Comparison of ENCODE assay signal across 8 cellular contexts in genomic region chr11:95789506-95790122, GRCh38. TPM values are rescaled to one million over a fixed set of nuclear protein-coding genes. Genes with fewer than 3 reads are reported as not detected.
DNase-seq lines count a peak whose midpoint lies in the region; ATAC-seq and TF ChIP-seq lines count a peak whose summit lies in the region.

FAM76B (minus strand) TSS chr11:95789782; CDS start chr11:95789478, 304 bp downstream.

- WGBS in ectodermal cell, 2 experiments: 0% methylated on average over 62 of the region's 62 CpGs

- no peaks in the 10 kb centered on the region for H3K27me3 ChIP-seq in CD8-positive, alpha-beta T cell (ENCODE audit: insufficient read depth, low read length)
- H3K27me3 ChIP-seq in ectodermal cell (ENCODE audit: control insufficient read depth, insufficient read depth, low read length, poor library complexity, severe bottlenecking): no peaks in the 10 kb centered on the region
- H3K27me3 ChIP-seq in lower lobe of right lung (ENCODE audit: low read depth): no peaks in the 10 kb centered on the region

- no peak for TF ChIP-seq CTCF in CD8-positive, alpha-beta T cell (IDR thresholded peaks at IDR 0.05)
- no peak for TF ChIP-seq CTCF in lower lobe of right lung (IDR thresholded peaks at IDR 0.05)

- H3K4me3 Mint-ChIP-seq in CD8-positive, alpha-beta T cell: peak within 1 kb of the TSS; percentile 99

- H3K4me3 ChIP-seq in CD8-positive, alpha-beta T cell (ENCODE audit: low read depth, low read length): peak within 1 kb of the TSS; percentile 86
- peak within 1 kb of the TSS; percentile 79 for H3K4me3 ChIP-seq in ectodermal cell (ENCODE audit: insufficient read depth, low read depth, low read length)
- H3K4me3 ChIP-seq in lower lobe of right lung: peak within 1 kb of the TSS; percentile 91

- no peaks in the 10 kb centered on the region for H3K9me3 ChIP-seq in CD8-positive, alpha-beta T cell (ENCODE audit: low read length)
- no peaks in the 10 kb centered on the region for H3K9me3 ChIP-seq in ectodermal cell (ENCODE audit: control insufficient read depth, low read length)
- no peaks in the 10 kb centered on the region for H3K9me3 ChIP-seq in lower lobe of right lung

- H3K9me3 Mint-ChIP-seq in CD8-positive, alpha-beta T cell: no peaks in the 10 kb centered on the region

- H3K4me1 ChIP-seq in CD8-positive, alpha-beta T cell (ENCODE audit: insufficient read depth, low read length): peaks cover 29% of the 10 kb centered on the region
- peaks cover 7% of the 10 kb centered on the region for H3K4me1 ChIP-seq in ectodermal cell (ENCODE audit: control insufficient read depth, insufficient read depth, low read length)
- H3K4me1 ChIP-seq in lower lobe of right lung: peaks cover 26% of the 10 kb centered on the region

- CTCF ChIA-PET in CD8-positive, alpha-beta T cell (lab: Charles Lee): interaction anchor here (0.8 to 2.0 kb wide), 9 partner anchors 25 to 721 kb away, joined by 3 to 7 read pairs (median 3); no protein-coding TSS in a partner anchor

- no peaks in the 10 kb centered on the region for H3K27me3 Mint-ChIP-seq in CD8-positive, alpha-beta T cell (ENCODE audit: low read depth)

- H3K27ac Mint-ChIP-seq in CD8-positive, alpha-beta T cell: peak within 1 kb of the TSS; percentile 100

- H3K36me3 Mint-ChIP-seq in CD8-positive, alpha-beta T cell: peaks cover 50% of the 10 kb centered on the region

- ATAC-seq in CD8-positive, alpha-beta T cell: peak; percentile 69
- ATAC-seq in GM19467 (IDR thresholded peaks at IDR 0.05; ENCODE audit: unreplicated experiment): peak; percentile 70
- ATAC-seq in lower lobe of right lung: peak; percentile 95

- peak; percentile 93 to 100 (median 96) for DNase-seq in CD8-positive, alpha-beta T cell
- DNase-seq in HS-27A (ENCODE audit: low read depth) (peak; percentile 98), NK-92 (lab: John Stamatoyannopoulos, UW; ENCODE audit: unreplicated experiment) (peak; percentile 94), lower lobe of right lung (peak; percentile 97)
- DNase-seq in activated CD8-positive, alpha-beta memory T cell treated with anti-CD3 and anti-CD28 coated beads for 1 hour (ENCODE audit: extremely low read depth in 1 of 2, low read depth in 1 of 2): peak; percentile 90 to 99
- peak; percentile 88 to 94 (median 94) for DNase-seq in stimulated activated CD4-positive, alpha-beta T cell treated with anti-CD3 and anti-CD28 coated beads, TNF-alpha, amount 100 ng/mL, for 24 hours (ENCODE audit: low read depth in 3 of 3)

- H3K27ac ChIP-seq in CD8-positive, alpha-beta T cell (ENCODE audit: low read depth, low read length): peak within 1 kb of the TSS; percentile 99
- H3K27ac ChIP-seq in ectodermal cell (ENCODE audit: insufficient read depth, low read depth, low read length, poor library complexity, severe bottlenecking): peak within 1 kb of the TSS; percentile 99
- peak within 1 kb of the TSS; percentile 98 for H3K27ac ChIP-seq in lower lobe of right lung

- intact Hi-C loops in CD8-positive, alpha-beta T cell (cut with DNase I, micrococcal nuclease): loop anchor here (1.0 to 5.0 kb wide), 16 partner anchors 554 to 1657 kb away; partner anchors contain the start of genes ANKRD49 (in 2 of the 2), CWC15 (in 2 of the 2), ENDOD1 (in 2 of the 2) and KDM4D (in 2 of the 2)
- intact Hi-C loops in lower lobe of right lung (cut with DNase I): no loop called here

- peaks cover 14% of the 10 kb centered on the region for H3K36me3 ChIP-seq in CD8-positive, alpha-beta T cell (ENCODE audit: insufficient read depth, low read length)
- H3K36me3 ChIP-seq in ectodermal cell (ENCODE audit: control insufficient read depth, insufficient read depth, low read length) (peaks cover 7% of the 10 kb centered on the region), lower lobe of right lung (peaks cover 30% of the 10 kb centered on the region)

- POLR2A ChIA-PET in CD8-positive, alpha-beta T cell (lab: Charles Lee): interaction anchor here (0.9 to 4.7 kb wide), 16 partner anchors 8 to 1662 kb away, joined by 3 to 58 read pairs (median 6); partner anchors contain the start of genes CCDC82, ENDOD1, JRKL and MAML2

- H3K4me1 Mint-ChIP-seq in CD8-positive, alpha-beta T cell (ENCODE audit: low read depth): peaks cover 64% of the 10 kb centered on the region

RNA-seq across cellular contexts. Expression of gene FAM76B, which starts in this region (rescaled TPM):
- total RNA-seq in CD8-positive, alpha-beta T cell: 10 to 100 TPM; 91.1 to 92.9 TPM
- polyA plus RNA-seq in ectodermal cell (2013, experiment 1 of 4): 37.6 TPM
- 38.2 TPM for polyA plus RNA-seq in ectodermal cell (2013, experiment 2 of 4)
- polyA plus RNA-seq in ectodermal cell (2013, experiment 3 of 4): 45.1 TPM
- polyA plus RNA-seq in ectodermal cell (2013, experiment 4 of 4): 48.4 TPM
- total RNA-seq in lower lobe of right lung: 22.6 TPM

Comparison
In these comparisons a context has a peak if more than half of its experiments do, and no peak if none do; other contexts are left out.
1. Peak in every context shown above with its lines: DNase-seq, ATAC-seq, H3K4me3 ChIP-seq and H3K27ac ChIP-seq.